ENCODE assay signal across 1 cellular context in genomic region chr15:67520976-67521769, GRCh38.
TF ChIP-seq lines count a peak whose summit lies in the region.

Gene C15orf61 (plus strand): TSS chr15:67521131. CDS start chr15:67521249, 118 bp downstream.

TF ChIP-seq in HepG2, 621 proteins besides CTCF, POLR2A, EP300 and RAD21 (continued from another document and continues in another):
- TF ChIP-seq ZBTB44 (CRISPR knock-in tag; IDR thresholded peaks at IDR 0.05) (no peak; the same call in 1 of the 2 replicates), DMAP1 (CRISPR knock-in tag; IDR thresholded peaks at IDR 0.05) (peak; percentile 95), CBX5 (CRISPR knock-in tag; IDR thresholded peaks at IDR 0.05; ENCODE audit: borderline replicate concordance) (peak; percentile 86; the same call in 1 of the 2 replicates), ZNF225 (CRISPR knock-in tag; IDR thresholded peaks at IDR 0.05) (peak; percentile 99), CBX1 (IDR thresholded peaks at IDR 0.05; ENCODE audit: low read depth) (no peak), KMT2A (CRISPR knock-in tag; IDR thresholded peaks at IDR 0.05) (peak; percentile 83), PRDM4 (CRISPR knock-in tag; IDR thresholded peaks at IDR 0.05; ENCODE audit: borderline replicate concordance) (0 out of 2 replicates have a peak, but pooled peaks have one; percentile 35), ZNF337 (CRISPR knock-in tag; IDR thresholded peaks at IDR 0.05; ENCODE audit: borderline replicate concordance, low read depth) (peak; percentile 86; the same call in 1 of the 2 replicates), ZFP36 (IDR thresholded peaks at IDR 0.05; ENCODE audit: borderline replicate concordance, low read depth, low read length, partially characterized antibody) (no peak), GMEB1 (CRISPR knock-in tag; IDR thresholded peaks at IDR 0.05; ENCODE audit: borderline replicate concordance) (peak; percentile 77), ZBTB4 (CRISPR knock-in tag; IDR thresholded peaks at IDR 0.05; ENCODE audit: borderline replicate concordance) (peak; percentile 71), ZNF569 (CRISPR knock-in tag; IDR thresholded peaks at IDR 0.05; ENCODE audit: borderline replicate concordance) (0 out of 2 replicates have a peak, but pooled peaks have one; percentile 69), XRCC5 (optimal IDR thresholded peaks at IDR 0.05; ENCODE audit: low read length) (peak; percentile 26), ZNF672 (CRISPR knock-in tag; IDR thresholded peaks at IDR 0.05) (no peak), TRIM24 (CRISPR knock-in tag; IDR thresholded peaks at IDR 0.05) (no peak), ATAD3A (CRISPR knock-in tag; IDR thresholded peaks at IDR 0.05) (peak; percentile 74; the same call in 1 of the 2 replicates), LRRFIP1 (CRISPR knock-in tag; conservative IDR thresholded peaks at IDR 0.05) (no peak), ZNF142 (CRISPR knock-in tag; IDR thresholded peaks at IDR 0.05) (peak; percentile 73; the same call in 1 of the 2 replicates), ZNF282 (IDR thresholded peaks at IDR 0.05; ENCODE audit: partially characterized antibody) (no peak), ZBTB20 (CRISPR knock-in tag; IDR thresholded peaks at IDR 0.05; ENCODE audit: borderline replicate concordance, low read depth) (no peak), ZSCAN29 (CRISPR knock-in tag; conservative IDR thresholded peaks at IDR 0.05) (no peak), ZNF709 (CRISPR knock-in tag; IDR thresholded peaks at IDR 0.05) (peak; percentile 90), NR2F1 (CRISPR knock-in tag; IDR thresholded peaks at IDR 0.05) (no peak), ZNF740 (CRISPR knock-in tag; IDR thresholded peaks at IDR 0.05) (no peak), HMGXB4 (CRISPR knock-in tag; IDR thresholded peaks at IDR 0.05; ENCODE audit: borderline replicate concordance in 1 of 2, low read depth in 1 of 2) (peak; percentile 88 to 94), ZNF251 (CRISPR knock-in tag; IDR thresholded peaks at IDR 0.05) (peak; percentile 59; the same call in 1 of the 2 replicates), PATZ1 (CRISPR knock-in tag; IDR thresholded peaks at IDR 0.05) (peak; percentile 62), WIZ (CRISPR knock-in tag; IDR thresholded peaks at IDR 0.05) (peak; percentile 80; the same call in 1 of the 2 replicates)
